Comparison of ENCODE assay signal across 22 cellular contexts in the genomic region with DNA sequence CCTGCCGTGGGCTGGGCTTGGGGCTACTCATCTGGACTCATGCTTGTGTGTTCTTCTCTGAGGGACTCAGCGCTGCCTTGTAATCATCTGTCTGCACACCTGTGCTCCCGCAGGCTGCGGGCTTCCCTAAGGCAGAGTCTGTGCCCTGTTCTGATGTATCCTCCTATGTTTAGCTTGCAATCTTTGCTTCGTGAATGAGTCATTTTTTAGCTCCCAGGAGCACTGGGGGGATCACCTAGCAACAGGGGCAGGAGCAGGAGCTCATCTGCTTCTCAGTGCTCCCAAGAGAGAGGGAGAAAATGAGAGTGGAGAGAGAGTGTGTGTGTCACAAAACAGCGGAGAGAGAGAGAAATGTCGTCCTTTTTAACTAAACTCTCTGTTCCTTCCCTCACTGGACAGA.
DNase-seq lines count a peak whose midpoint lies in the region; ATAC-seq and TF ChIP-seq lines count a peak whose summit lies in the region.
"Had no signal": no experiment of that assay in that cellular context is flagged by ENCODE, and none has a peak within 500 bp of the region (broad histone marks: within the 10 kb centered on the region; RNA-seq: fewer than 3 reads in every experiment).

No MANE protein-coding gene starts in this region.

- peak overlapping the region; percentile 14 for H2BK5ac ChIP-seq in IMR-90 (ENCODE audit: low read depth, low read length, poor library complexity, severe bottlenecking)

- POLR2A ChIA-PET in IMR-90 (lab: Charles Lee; ENCODE audit: unreplicated experiment) = no interaction called here

- H3K56ac ChIP-seq in IMR-90 (ENCODE audit: extremely low read depth, insufficient read depth, low read length) = no peak overlapping the region

- H3K4me3 Mint-ChIP-seq in glutamatergic neuron (ENCODE audit: unreplicated experiment) (peak overlapping the region; percentile 68), type B pancreatic cell (no peak overlapping the region)
- H3K4me3 Mint-ChIP-seq: activated CD8-positive, alpha-beta T cell treated with anti-CD3 and anti-CD28 coated beads, Interleukin-2, amount 10 ng/mL, durations not matched to agents 7 days and 5 days; activated naive CD4-positive, alpha-beta T cell treated with anti-CD3 and anti-CD28 coated beads, Interleukin-2, amount 50 U/mL, for 24 hours; activated T-cell treated with anti-CD3 and anti-CD28 coated beads, Interleukin-2, amount 50 U/mL, for 4 hours; brain; T-helper 2 cell treated with Interferon-gamma antibody and Interleukin-4, amounts not matched to agents 5 μg/mL and 100 μg/mL, for 36 hours had no signal

- peak overlapping the region; percentile 8; the same call in 1 of the 2 replicates for H2BK20ac ChIP-seq in IMR-90 (ENCODE audit: low read depth, low read length)

- no peak overlapping the region for H4K91ac ChIP-seq in IMR-90 (ENCODE audit: insufficient read depth, low read depth, low read length)

- ATAC-seq in IMR-90 (ENCODE audit: low read depth) = peak; percentile 2; the same call in 1 of the 2 replicates
- ATAC-seq in gastroesophageal sphincter = no peak
- ATAC-seq: activated CD8-positive, alpha-beta T cell treated with anti-CD3 and anti-CD28 coated beads, Interleukin-2, amount 10 ng/mL, durations not matched to agents 7 days and 5 days; activated T-cell treated with anti-CD3 and anti-CD28 coated beads, Interleukin-2, amount 50 U/mL, for 4 hours had no signal

- H3K79me1 ChIP-seq in IMR-90 (ENCODE audit: low read depth in 1 of 2, low read length in 2 of 2) = no peaks in the 10 kb centered on the region

- peak overlapping the region; percentile 71 for H2AFZ ChIP-seq in IMR-90 (replicated peaks; ENCODE audit: low read length, poor library complexity)

- no peak overlapping the region for H3K9ac ChIP-seq in IMR-90 (ENCODE audit: low read depth, low read length)
- H3K9ac ChIP-seq: KMS-11 had no signal

- no CpG with 5 or more reads among the region's 7 CpGs for WGBS in IMR-90 (ENCODE audit: extremely low coverage in 2 of 2, insufficient read length in 1 of 2), 2 experiments
- WGBS in gastroesophageal sphincter (ENCODE audit: low coverage in 1 of 2), 2 donors = 77 to 80% methylated on average over 1 to 6 of the region's 7 CpGs

- peak overlapping the region; percentile 81 for H2AK5ac ChIP-seq in IMR-90 (ENCODE audit: low read depth, low read length)

- BruUV-seq in IMR-90 (replicated peaks; lab: Mats Ljungman, UMichigan) = no TSS peak

- no peaks in the 10 kb centered on the region for H3K36me3 Mint-ChIP-seq in glutamatergic neuron (ENCODE audit: unreplicated experiment)
- H3K36me3 Mint-ChIP-seq in type B pancreatic cell = no peaks in the 10 kb centered on the region
- H3K36me3 Mint-ChIP-seq: activated naive CD4-positive, alpha-beta T cell treated with anti-CD3 and anti-CD28 coated beads, Interleukin-2, amount 50 U/mL, for 24 hours; brain had no signal

- DNase-seq in AG10803 (ENCODE audit: low read depth) = peak; percentile 50
- DNase-seq in IMR-90 = peak; percentile 71
- peak; percentile 31 for DNase-seq in amniotic epithelial cell (ENCODE audit: low read depth)
- DNase-seq in glutamatergic neuron = peak; percentile 43
- DNase-seq in AML-193 (lab: John Stamatoyannopoulos, UW) = no peak
- DNase-seq in MV-4-11 (lab: John Stamatoyannopoulos, UW) = no peak
- no peak for DNase-seq in type B pancreatic cell (ENCODE audit: extremely low spot score, unreplicated experiment)
- DNase-seq: ACHN; activated CD8-positive, alpha-beta T cell treated with anti-CD3 and anti-CD28 coated beads, Interleukin-2, amount 10 ng/mL, durations not matched to agents 7 days and 5 days; activated T-cell treated with anti-CD3 and anti-CD28 coated beads, Interleukin-2, amount 50 U/mL, for 4 hours; DMS79 treated with DMSO at 0.1 percent for 48 hours; left ventricle myocardium inferior; NCI-H1105; NCI-H774; retina had no signal

- peak overlapping the region; percentile 21 for H2AK9ac ChIP-seq in IMR-90 (replicated peaks; ENCODE audit: low read depth, low read length, poor library complexity)

- H3K27ac Mint-ChIP-seq in glutamatergic neuron (ENCODE audit: unreplicated experiment) = peak overlapping the region; percentile 75
- no peak overlapping the region for H3K27ac Mint-ChIP-seq in type B pancreatic cell
- H3K27ac Mint-ChIP-seq: activated CD8-positive, alpha-beta T cell treated with anti-CD3 and anti-CD28 coated beads, Interleukin-2, amount 10 ng/mL, durations not matched to agents 7 days and 5 days; activated naive CD4-positive, alpha-beta T cell treated with anti-CD3 and anti-CD28 coated beads, Interleukin-2, amount 50 U/mL, for 24 hours; T-helper 2 cell treated with Interferon-gamma antibody and Interleukin-4, amounts not matched to agents 5 μg/mL and 100 μg/mL, for 36 hours had no signal

- H3K27me3 ChIP-seq in IMR-90 (ENCODE audit: control insufficient read depth, insufficient read depth, low read length) = no peaks in the 10 kb centered on the region
- H3K27me3 ChIP-seq in gastroesophageal sphincter = peaks cover 42% of the 10 kb centered on the region
- H3K27me3 ChIP-seq: SJSA1 had no signal

- dilution Hi-C loops in IMR-90 (cut with HindIII; ENCODE audit: low sequenced_read_pairs, unreplicated experiment) = no loop called here

- no peak overlapping the region for H3K18ac ChIP-seq in IMR-90 (ENCODE audit: low read depth, low read length)

- H2BK15ac ChIP-seq in IMR-90 (ENCODE audit: low read depth, low read length) = no peak overlapping the region

- H2BK120ac ChIP-seq in IMR-90 (ENCODE audit: low read depth, low read length) = peak overlapping the region; percentile 98; the same call in 1 of the 2 replicates

- H4K5ac ChIP-seq in IMR-90 (ENCODE audit: low read depth, low read length) = no peak overlapping the region

- peaks cover 21% of the 10 kb centered on the region for H3K9me1 ChIP-seq in IMR-90 (ENCODE audit: insufficient read depth, low read length)

- H3K9me3 Mint-ChIP-seq in glutamatergic neuron (ENCODE audit: unreplicated experiment) = no peaks in the 10 kb centered on the region
- H3K9me3 Mint-ChIP-seq in type B pancreatic cell = peaks cover 11% of the 10 kb centered on the region
- H3K9me3 Mint-ChIP-seq: activated naive CD4-positive, alpha-beta T cell treated with anti-CD3 and anti-CD28 coated beads, Interleukin-2, amount 50 U/mL, for 24 hours; activated T-cell treated with anti-CD3 and anti-CD28 coated beads, Interleukin-2, amount 50 U/mL, for 4 hours; T-helper 2 cell treated with Interferon-gamma antibody and Interleukin-4, amounts not matched to agents 5 μg/mL and 100 μg/mL, for 36 hours had no signal

- no peak overlapping the region for H3K27ac ChIP-seq in IMR-90 (ENCODE audit: insufficient read depth, low read length)
- no peak overlapping the region for H3K27ac ChIP-seq in gastroesophageal sphincter
- H3K27ac ChIP-seq: KMS-11, left ventricle myocardium inferior, neutrophil, SJSA1 had no signal

- TF ChIP-seq EP300 in gastroesophageal sphincter (IDR thresholded peaks at IDR 0.05) = no peak

- H3K4me2 ChIP-seq in IMR-90 (ENCODE audit: low read depth, low read length) = no peak overlapping the region
- H3K4me2 ChIP-seq: KMS-11 had no signal

- H4K8ac ChIP-seq in IMR-90 (ENCODE audit: low read depth in 2 of 2, low read length in 2 of 2) = peak overlapping the region in 1 of 2 experiments; percentile 54; a peak in 1 of 4 replicates

- H3K4me1 ChIP-seq in IMR-90 (ENCODE audit: control insufficient read depth, insufficient read depth, low read length) (peaks cover 21% of the 10 kb centered on the region), gastroesophageal sphincter (no peaks in the 10 kb centered on the region)

- H3K4me3 ChIP-seq in AG10803 (ENCODE audit: low read length) (no peak overlapping the region), IMR-90 (ENCODE audit: insufficient read depth, low read depth, low read length) (no peak overlapping the region), gastroesophageal sphincter (no peak overlapping the region)
- H3K4me3 ChIP-seq: left ventricle myocardium inferior, SJSA1 had no signal

- in situ Hi-C loops in IMR-90 (cut with MboI; ENCODE audit: low sequenced_read_pairs) = no loop called here

- H3K9me3 ChIP-seq in IMR-90 (ENCODE audit: control insufficient read depth, insufficient read depth, low read length) = peaks cover 2% of the 10 kb centered on the region; the same call in 1 of the 2 replicates
- no peaks in the 10 kb centered on the region for H3K9me3 ChIP-seq in gastroesophageal sphincter
- H3K9me3 ChIP-seq: left ventricle myocardium inferior, neutrophil, SJSA1 had no signal

- no peaks in the 10 kb centered on the region for H4K20me1 ChIP-seq in IMR-90 (ENCODE audit: insufficient read depth, low read length)

- H3K23ac ChIP-seq in IMR-90 (ENCODE audit: low read depth, low read length) = peak overlapping the region; percentile 2; the same call in 1 of the 2 replicates

- intact Hi-C loops in IMR-90 (cut with micrococcal nuclease) = no loop called here

- CTCF ChIA-PET in IMR-90 (lab: Yijun Ruan, JAX) = no interaction called here

- H3K14ac ChIP-seq in IMR-90 (replicated peaks; ENCODE audit: low read depth, low read length) = peak overlapping the region; percentile 12

- no peak for TF ChIP-seq CTCF in AG10803 (conservative IDR thresholded peaks at IDR 0.05; ENCODE audit: low read length)
- TF ChIP-seq CTCF in IMR-90 (conservative IDR thresholded peaks at IDR 0.05; ENCODE audit: low read depth, low read length) = no peak
- no peak for TF ChIP-seq CTCF in glutamatergic neuron (IDR thresholded peaks at IDR 0.05; ENCODE audit: partially characterized antibody, unreplicated experiment)
- TF ChIP-seq CTCF in gastroesophageal sphincter (IDR thresholded peaks at IDR 0.05) = no peak
- TF ChIP-seq CTCF in type B pancreatic cell (conservative IDR thresholded peaks at IDR 0.05) = no peak

- TF ChIP-seq RAD21 in IMR-90 (IDR thresholded peaks at IDR 0.05; ENCODE audit: low read length) = no peak

- peaks cover 9% of the 10 kb centered on the region for H3K4me1 Mint-ChIP-seq in glutamatergic neuron (ENCODE audit: low read depth, unreplicated experiment)
- H3K4me1 Mint-ChIP-seq in type B pancreatic cell (ENCODE audit: unreplicated experiment) = peaks cover 7% of the 10 kb centered on the region
- H3K4me1 Mint-ChIP-seq: activated naive CD4-positive, alpha-beta T cell treated with anti-CD3 and anti-CD28 coated beads, Interleukin-2, amount 50 U/mL, for 24 hours had no signal

- H3K4ac ChIP-seq in IMR-90 (ENCODE audit: low read depth, low read length) = peak overlapping the region; percentile 17

- H3K36me3 ChIP-seq in IMR-90 (ENCODE audit: control insufficient read depth, insufficient read depth, low read length) = no peaks in the 10 kb centered on the region
- no peaks in the 10 kb centered on the region for H3K36me3 ChIP-seq in gastroesophageal sphincter
- H3K36me3 ChIP-seq: left ventricle myocardium inferior, neutrophil, SJSA1 had no signal

- H3K27me3 Mint-ChIP-seq in glutamatergic neuron (ENCODE audit: unreplicated experiment) (peaks cover 4% of the 10 kb centered on the region), type B pancreatic cell (peaks cover 36% of the 10 kb centered on the region)

- TF ChIP-seq POLR2A in IMR-90 (IDR thresholded peaks at IDR 0.05; ENCODE audit: low read depth, low read length) (no peak), gastroesophageal sphincter (IDR thresholded peaks at IDR 0.05) (no peak)

TF ChIP-seq in IMR-90, 13 proteins besides CTCF, POLR2A, EP300 and RAD21 (continues in another document):
- TF ChIP-seq RCOR1 (IDR thresholded peaks at IDR 0.05; ENCODE audit: insufficient replicate concordance, low read length) (no peak), MAFK (IDR thresholded peaks at IDR 0.05; ENCODE audit: low read depth, low read length) (no peak), SMC3 (IDR thresholded peaks at IDR 0.05; ENCODE audit: low read depth, low read length) (no peak)

Comparison
In these comparisons a context has a peak if more than half of its experiments do, and no peak if none do; other contexts are left out.
1. DNase-seq: peak in AG10803 (single experiment), IMR-90 (single experiment), amniotic epithelial cell (single experiment) and glutamatergic neuron (single experiment); none in AML-193 (0 of 2), MV-4-11 (single experiment) and type B pancreatic cell (single experiment).